ENCODE assay signal across 17 cellular contexts in the genomic region with DNA sequence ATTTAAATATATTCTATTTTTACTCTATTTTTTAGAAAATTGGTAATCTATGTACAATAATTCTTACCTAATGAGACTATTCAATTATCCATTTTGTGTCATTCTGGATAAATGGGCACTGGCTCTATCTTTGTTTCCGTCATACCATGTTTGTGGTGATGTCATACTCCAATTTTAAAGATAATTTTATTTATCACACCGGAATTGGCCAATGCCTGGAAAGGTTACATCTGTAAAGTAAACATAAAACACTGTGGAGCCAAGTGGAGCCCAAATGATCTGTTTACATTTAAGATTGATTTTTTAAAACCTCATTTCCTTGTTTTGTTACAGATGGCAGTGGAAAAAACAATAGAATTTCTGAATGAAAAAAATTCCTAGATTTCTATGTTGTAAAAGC.
"Had no signal": no experiment of that assay in that cellular context is flagged by ENCODE, and none has a peak within 500 bp of the region (broad histone marks: within the 10 kb centered on the region; RNA-seq: fewer than 3 reads in every experiment).

No MANE protein-coding gene starts in this region.

- H2AFZ ChIP-seq: neural progenitor cell had no signal

- H3K36me3 ChIP-seq: esophagus squamous epithelium, neural progenitor cell, prostate gland, suprapubic skin, transverse colon, uterus, WERI-Rb-1 had no signal

- ATAC-seq: activated naive CD4-positive, alpha-beta T cell treated with anti-CD3 and anti-CD28 coated beads, Interleukin-2, amount 50 U/mL, for 72 hours; naive thymus-derived CD4-positive, alpha-beta T cell; right cardiac atrium had no signal

- H3K4me1 ChIP-seq: esophagus squamous epithelium, neural progenitor cell, prostate gland, suprapubic skin, uterus had no signal

- H3K4me3 ChIP-seq: esophagus squamous epithelium, neural progenitor cell, prostate gland, suprapubic skin, transverse colon, uterus had no signal

- H3K9ac ChIP-seq: neural progenitor cell had no signal

- H3K27ac ChIP-seq: esophagus squamous epithelium, neural progenitor cell, prostate gland, suprapubic skin, transverse colon, uterus, WERI-Rb-1 had no signal

- H3K4me2 ChIP-seq: neural progenitor cell had no signal

- DNase-seq: activated CD4-positive, alpha-beta T cell treated with anti-CD3 and anti-CD28 coated beads for 1 hour; activated CD4-positive, alpha-beta T cell treated with anti-CD3 and anti-CD28 coated beads, Interleukin-2, amount 50 U/mL, for 48 hours; activated gamma-delta T cell treated with Interleukin-2 at 50 U/mL for 16 hours; activated T-cell treated with anti-CD3 and anti-CD28 coated beads for 4 hours; effector CD8-positive, alpha-beta T cell; esophagus squamous epithelium; immature natural killer cell; mesenchymal stem cell; naive thymus-derived CD4-positive, alpha-beta T cell; right cardiac atrium; transverse colon; uterus; WERI-Rb-1 had no signal

- H3K27me3 ChIP-seq: esophagus squamous epithelium, neural progenitor cell, suprapubic skin, transverse colon, uterus had no signal

- H3K9me3 ChIP-seq: esophagus squamous epithelium, prostate gland, suprapubic skin, transverse colon, uterus had no signal
